In the genomic region with DNA sequence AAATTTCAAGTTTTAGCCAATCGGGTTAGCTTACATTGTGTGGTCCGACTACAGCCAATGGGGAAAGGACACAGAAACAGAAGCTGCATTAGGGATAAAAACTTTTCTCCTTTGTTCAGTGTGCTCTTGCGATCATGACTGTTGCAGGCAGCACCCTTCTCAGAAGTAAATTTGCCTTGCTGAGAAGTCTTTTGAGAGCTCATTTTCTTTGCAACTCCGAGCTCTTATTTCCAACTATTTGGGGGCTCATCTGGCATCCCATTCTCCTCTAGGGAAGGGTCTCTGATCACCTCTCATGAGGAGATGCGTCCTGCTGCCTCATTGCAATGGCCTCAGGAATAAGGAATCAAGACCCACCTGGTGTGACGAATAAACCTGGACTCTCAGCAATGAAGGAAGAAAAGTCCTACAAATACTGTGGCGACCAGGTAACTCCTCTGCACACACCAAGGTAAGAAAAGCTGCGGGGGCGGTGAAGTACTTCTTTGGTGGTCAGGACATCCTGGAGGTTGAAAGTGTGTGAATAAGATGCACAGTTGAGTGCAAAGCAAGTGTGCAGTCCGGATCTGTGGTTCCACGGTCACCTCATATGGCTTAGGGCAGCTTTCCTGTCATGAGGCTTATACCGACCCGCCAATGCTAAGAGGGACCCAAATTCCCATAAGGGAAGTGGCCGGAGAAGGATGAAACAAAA, we compare ENCODE assay signal across 1 cellular context.
TF ChIP-seq lines count a peak whose summit lies in the region.

No MANE protein-coding gene starts in this region.

TF ChIP-seq in HepG2, 621 proteins besides CTCF, POLR2A, EP300 and RAD21:
- TF ChIP-seq ZNF562 (CRISPR knock-in tag; IDR thresholded peaks at IDR 0.05; ENCODE audit: borderline replicate concordance) (peak; percentile 77; the same call in 1 of the 2 replicates), KMT2B (CRISPR knock-in tag; IDR thresholded peaks at IDR 0.05) (no peak)
